9 cellular contexts compared by ENCODE assay signal in the genomic region with DNA sequence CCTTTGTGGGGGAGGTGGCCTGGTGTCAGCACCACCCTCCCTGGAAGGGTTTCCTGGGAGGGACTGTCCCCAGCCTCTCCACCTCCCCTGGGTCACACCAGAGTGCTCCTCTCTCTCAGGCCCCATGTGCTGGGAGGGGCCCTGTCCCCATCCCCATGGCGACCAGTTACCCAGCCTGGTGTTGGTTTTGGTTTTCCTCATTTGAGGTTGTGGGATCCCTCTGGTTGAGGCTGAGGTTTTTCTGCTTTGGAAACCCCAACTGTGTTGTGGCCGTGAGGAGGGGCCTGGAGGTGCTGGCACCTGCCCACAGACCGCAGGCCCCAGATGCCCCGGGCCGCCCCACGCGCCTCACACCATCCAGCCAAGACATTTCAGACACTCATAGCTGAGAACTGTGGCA.
A peak's percentile ranks its signal among the peaks of the same experiment; 100 is the strongest.
DNase-seq lines count a peak whose midpoint lies in the region; ATAC-seq and TF ChIP-seq lines count a peak whose summit lies in the region.
"Had no signal": no experiment of that assay in that cellular context is flagged by ENCODE, and none has a peak within 500 bp of the region (broad histone marks: within the 10 kb centered on the region; RNA-seq: fewer than 3 reads in every experiment).

No MANE protein-coding gene starts in this region.

- no peaks in the 10 kb centered on the region for H3K79me2 ChIP-seq in trophoblast cell (ENCODE audit: control insufficient read depth, insufficient read depth, low read length, poor library complexity)

- H3K4me3 ChIP-seq in heart right ventricle (no peak overlapping the region), trophoblast cell (ENCODE audit: low read depth, low read length) (no peak overlapping the region)

- TF ChIP-seq CTCF in heart right ventricle (IDR thresholded peaks at IDR 0.05): no peak

- H3K4me1 Mint-ChIP-seq in activated CD4-positive, alpha-beta memory T cell treated with anti-CD3 and anti-CD28 coated beads for 36 hours (ENCODE audit: low read depth): peaks cover 54% of the 10 kb centered on the region

- H3K36me3 Mint-ChIP-seq in activated CD4-positive, alpha-beta memory T cell treated with anti-CD3 and anti-CD28 coated beads for 36 hours: no peaks in the 10 kb centered on the region

- no peak overlapping the region for H2BK12ac ChIP-seq in trophoblast cell (ENCODE audit: low read length)

- no peak overlapping the region for H3K14ac ChIP-seq in trophoblast cell (ENCODE audit: low read length)

- H3K27ac ChIP-seq in heart right ventricle: peak overlapping the region in 8 of 10 donors; percentile 3 to 77 (median 55)
- no peak overlapping the region for H3K27ac ChIP-seq in trophoblast cell (ENCODE audit: low read depth, low read length)

- peaks cover 22% of the 10 kb centered on the region for H3K79me1 ChIP-seq in trophoblast cell (ENCODE audit: low read length)

- intact Hi-C loops in heart right ventricle (cut with DNase I) (no loop called here), left cardiac atrium (cut with DNase I) (no loop called here)
- intact Hi-C loops in activated CD4-positive, alpha-beta memory T cell treated with anti-CD3 and anti-CD28 coated beads for 36 hours (cut with micrococcal nuclease): loop anchor here (2.0 kb wide), 3 partner anchors 181 to 341 kb away; no protein-coding TSS in a partner anchor

- no peak overlapping the region for H2BK5ac ChIP-seq in trophoblast cell (ENCODE audit: low read depth, low read length, poor library complexity)

- H3K9me3 Mint-ChIP-seq in activated CD4-positive, alpha-beta memory T cell treated with anti-CD3 and anti-CD28 coated beads for 36 hours: peaks cover 3% of the 10 kb centered on the region

- peak overlapping the region; percentile 10 for H3K27ac Mint-ChIP-seq in activated CD4-positive, alpha-beta memory T cell treated with anti-CD3 and anti-CD28 coated beads for 36 hours

- 76 to 82% methylated on average over 7 of the region's 7 CpGs for WGBS in heart right ventricle, 2 donors
- no CpG with 5 or more reads among the region's 7 CpGs for WGBS in trophoblast cell (ENCODE audit: extremely low coverage, insufficient coverage, insufficient read length)

- no peak overlapping the region for H3K9ac ChIP-seq in trophoblast cell (ENCODE audit: low read length)

- no peaks in the 10 kb centered on the region for H3K36me3 ChIP-seq in heart right ventricle
- no peaks in the 10 kb centered on the region for H3K36me3 ChIP-seq in trophoblast cell (ENCODE audit: control insufficient read depth in 1 of 2, insufficient read depth in 2 of 2, low read length in 2 of 2)

- no peak overlapping the region for H3K23ac ChIP-seq in trophoblast cell (ENCODE audit: low read length)

- POLR2A ChIA-PET in activated CD4-positive, alpha-beta memory T cell treated with anti-CD3 and anti-CD28 coated beads for 36 hours (lab: Charles Lee): interaction anchor here (0.6 to 0.9 kb wide), 2 partner anchors 106 to 209 kb away, joined by 3 to 4 read pairs; a partner anchor contains a TSS

- H4K91ac ChIP-seq in trophoblast cell (ENCODE audit: low read depth, low read length): no peak overlapping the region

- H3K9me3 ChIP-seq in heart right ventricle: no peaks in the 10 kb centered on the region
- peaks cover 5% of the 10 kb centered on the region for H3K9me3 ChIP-seq in trophoblast cell (ENCODE audit: insufficient read depth, low read depth, low read length)

- H3K4me3 Mint-ChIP-seq in activated CD4-positive, alpha-beta memory T cell treated with anti-CD3 and anti-CD28 coated beads for 36 hours: peak overlapping the region; percentile 38

- no peak overlapping the region for H3K18ac ChIP-seq in trophoblast cell (ENCODE audit: low read length)

- peak overlapping the region; percentile 17 for H2AK5ac ChIP-seq in trophoblast cell (ENCODE audit: low read length)

- H4K12ac ChIP-seq in trophoblast cell (ENCODE audit: low read depth, low read length): no peak overlapping the region

- H3K27me3 ChIP-seq in heart right ventricle: no peaks in the 10 kb centered on the region
- H3K27me3 ChIP-seq in trophoblast cell (ENCODE audit: insufficient read depth, low read length): no peaks in the 10 kb centered on the region

- no peak overlapping the region for H3K4ac ChIP-seq in trophoblast cell (ENCODE audit: low read depth, low read length)

- H2BK120ac ChIP-seq in trophoblast cell (ENCODE audit: insufficient read depth, low read length, poor library complexity): no peak overlapping the region

- H2AFZ ChIP-seq in trophoblast cell (ENCODE audit: insufficient read depth, low read length, poor library complexity): no peak overlapping the region

- CTCF ChIA-PET in activated CD4-positive, alpha-beta memory T cell treated with anti-CD3 and anti-CD28 coated beads for 36 hours (lab: Charles Lee): no interaction called here

- H4K8ac ChIP-seq in trophoblast cell (ENCODE audit: low read depth, low read length): no peak overlapping the region

- H3K27me3 Mint-ChIP-seq in activated CD4-positive, alpha-beta memory T cell treated with anti-CD3 and anti-CD28 coated beads for 36 hours: peaks cover 5% of the 10 kb centered on the region
- H3K27me3 Mint-ChIP-seq: activated naive CD8-positive, alpha-beta T cell had no signal

- ATAC-seq in heart right ventricle (peak in 4 of 8 donors; percentile 2 to 23 (median 14)), left cardiac atrium (no peak), HG03135 (IDR thresholded peaks at IDR 0.05; ENCODE audit: unreplicated experiment) (peak; percentile 65)

- H3K4me1 ChIP-seq in heart right ventricle: peaks cover 19 to 90% (median 56%) of the 10 kb centered on the region in 9 donors
- H3K4me1 ChIP-seq in trophoblast cell (ENCODE audit: control insufficient read depth in 1 of 2, insufficient read depth in 2 of 2, low read length in 2 of 2): peaks cover 30 to 31% of the 10 kb centered on the region in 2 experiments

- no peak overlapping the region for H3K4me2 ChIP-seq in trophoblast cell (ENCODE audit: low read length)

- DNase-seq in heart right ventricle: no peak
- no peak for DNase-seq in left cardiac atrium
- peak; percentile 86 for DNase-seq in activated CD4-positive, alpha-beta memory T cell treated with anti-CD3 and anti-CD28 coated beads for 36 hours
- no peak for DNase-seq in trophoblast cell
- DNase-seq in DMS153 treated with DMSO at 0.1 percent for 48 hours (lab: John Stamatoyannopoulos, UW; ENCODE audit: unreplicated experiment): no peak
- no peak for DNase-seq in NCI-H1417 (lab: John Stamatoyannopoulos, UW)
- no peak for DNase-seq in cerebellar nuclear complex (lab: John Stamatoyannopoulos, UW)
